ENCODE assay signal across 9 cellular contexts in the genomic region with DNA sequence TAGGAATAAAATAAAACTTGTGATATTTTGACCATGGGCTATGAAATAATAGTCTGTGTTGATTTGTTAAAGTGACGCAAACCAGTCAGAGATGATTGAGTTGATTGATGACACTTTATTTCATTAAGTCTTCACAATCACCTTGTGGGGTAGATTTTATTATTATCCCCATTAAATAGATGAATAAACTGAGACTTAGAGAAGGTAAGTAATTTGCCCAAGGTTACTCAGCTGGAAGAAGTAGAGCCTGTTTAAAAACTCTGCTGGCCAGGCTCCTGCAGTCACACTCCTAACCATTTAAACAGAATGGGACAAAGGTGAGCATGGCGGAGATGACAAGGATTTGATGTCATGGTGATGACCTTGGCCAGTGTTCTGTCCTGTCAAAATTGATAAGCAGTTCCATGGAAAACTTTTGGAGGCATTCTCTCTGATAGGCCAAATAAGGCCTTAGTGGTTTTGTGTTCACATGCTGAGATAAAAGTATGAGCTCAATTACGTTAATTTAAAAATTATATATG. TPM values are rescaled to one million over a fixed set of nuclear protein-coding genes. Genes with fewer than 3 reads are reported as not detected.
"Had no signal": no experiment of that assay in that cellular context is flagged by ENCODE, and none has a peak within 500 bp of the region (broad histone marks: within the 10 kb centered on the region; RNA-seq: fewer than 3 reads in every experiment).

No MANE protein-coding gene starts in this region.

- H3K27ac ChIP-seq: GM23248 had no signal

- H3K4me3 ChIP-seq: GM23248, HAP-1 had no signal

- ATAC-seq: HCT116 had no signal

- FAIRE-seq: HTR-8/SVneo had no signal

- H3K9ac ChIP-seq: GM23248 had no signal

- H2AFZ ChIP-seq: GM23248 had no signal

- H3K9me3 ChIP-seq: HAP-1 had no signal

- DNase-seq: GM23248, GOT3, H7, HFFc6, KG1 had no signal

- H3K4me1 ChIP-seq: HAP-1 had no signal

- H3K36me3 ChIP-seq: HAP-1 had no signal

RNA-seq across cellular contexts. Expression of a gene that starts 22.7 kb away (rescaled TPM):
- total RNA-seq: HT-29 had no signal
